ENCODE assay signal across 10 cellular contexts in genomic region chr6:21005816-21006553, GRCh38.
DNase-seq lines count a peak whose midpoint lies in the region; ATAC-seq and TF ChIP-seq lines count a peak whose summit lies in the region.
"Had no signal": no experiment of that assay in that cellular context is flagged by ENCODE, and none has a peak within 500 bp of the region (broad histone marks: within the 10 kb centered on the region; RNA-seq: fewer than 3 reads in every experiment).

No MANE protein-coding gene starts in this region.

- no peak overlapping the region for H3K27ac ChIP-seq in H9 (ENCODE audit: insufficient read length, low read depth, low read length)
- H3K27ac ChIP-seq: tibial artery had no signal

- H3K27ac Mint-ChIP-seq in mesothelial cell of epicardium (peak overlapping the region; percentile 30), H9 (no peak overlapping the region)
- H3K27ac Mint-ChIP-seq in activated T-cell treated with anti-CD3 and anti-CD28 coated beads, Interleukin-2, amount 50 U/mL, for 72 hours, result no peak overlapping the region

- no peaks in the 10 kb centered on the region for H3K79me2 ChIP-seq in H9 (ENCODE audit: insufficient read depth, low read length)

- H3K4me3 ChIP-seq in GM06990 (replicated peaks; ENCODE audit: low read depth, low read length), result no peak overlapping the region
- H3K4me3 ChIP-seq: tibial artery had no signal

- H2BK20ac ChIP-seq in H9 (ENCODE audit: low read depth, low read length, poor library complexity, severe bottlenecking), result no peak overlapping the region

- H3K27me3 ChIP-seq in GM06990 (replicated peaks; ENCODE audit: control insufficient read depth, insufficient read depth, low read length), result no peaks in the 10 kb centered on the region
- H3K27me3 ChIP-seq in H9 (ENCODE audit: insufficient read depth, low read length), result no peaks in the 10 kb centered on the region
- H3K27me3 ChIP-seq: tibial artery had no signal

- no peak overlapping the region for H3K18ac ChIP-seq in H9 (ENCODE audit: insufficient read length, low read depth, low read length)

- TF ChIP-seq CTCF in GM06990 (IDR thresholded peaks at IDR 0.05; ENCODE audit: insufficient read depth, low read length, poor library complexity, severe bottlenecking) (no peak), mesothelial cell of epicardium (IDR thresholded peaks at IDR 0.05; ENCODE audit: unreplicated experiment) (no peak), H9 (conservative IDR thresholded peaks at IDR 0.05) (no peak)

- no peaks in the 10 kb centered on the region for H4K20me1 ChIP-seq in H9 (ENCODE audit: control insufficient read depth, insufficient read depth, insufficient read length)

- WGBS in H9 (ENCODE audit: extremely low coverage, insufficient read length, low lambda C conversion rate), result no CpG with 5 or more reads among the region's 3 CpGs

- no peaks in the 10 kb centered on the region for H3K23me2 ChIP-seq in H9 (ENCODE audit: insufficient read length, low read depth, low read length, poor library complexity, severe bottlenecking)

- H3K4me1 ChIP-seq in H9 (ENCODE audit: insufficient read depth, low read length), result 0 out of 2 replicates have a peak, but pooled peaks cover 2% of the 10 kb centered on the region

- DNase-seq in GM06990 (ENCODE audit: extremely low read depth, insufficient read length) (peak; percentile 22), amniotic stem cell (lab: John Stamatoyannopoulos, UW) (peak; percentile 75), mesothelial cell of epicardium (ENCODE audit: low spot score in 2 of 2, unreplicated experiment in 2 of 2) (no peak), H9 (no peak), NCI-H2227 (lab: John Stamatoyannopoulos, UW; ENCODE audit: unreplicated experiment) (no peak)
- no peak for DNase-seq in activated T-cell treated with anti-CD3 and anti-CD28 coated beads, Interleukin-2, amount 50 U/mL, for 72 hours
- DNase-seq: tibial artery had no signal

- no peak overlapping the region for H3K9ac ChIP-seq in H9 (ENCODE audit: extremely low read depth, insufficient read length, low read length)

- H3K56ac ChIP-seq in H9 (ENCODE audit: insufficient read length, low read depth, low read length), result no peak overlapping the region

- H3K79me1 ChIP-seq in H9 (ENCODE audit: insufficient read depth, low read depth, low read length, poor library complexity, severe bottlenecking), result no peaks in the 10 kb centered on the region

- ATAC-seq in HG03442 (IDR thresholded peaks at IDR 0.05; ENCODE audit: unreplicated experiment) (peak; percentile 58), GM18498 (IDR thresholded peaks at IDR 0.05; ENCODE audit: unreplicated experiment) (no peak)
- no peak for ATAC-seq in activated T-cell treated with anti-CD3 and anti-CD28 coated beads, Interleukin-2, amount 50 U/mL, for 72 hours (replicated peaks in 1 of 2)
- ATAC-seq: sciatic nerve had no signal

- H4K91ac ChIP-seq in H9 (ENCODE audit: insufficient read length, low read depth, low read length), result no peak overlapping the region

- H4K5ac ChIP-seq in H9 (ENCODE audit: insufficient read length, low read depth, low read length), result no peak overlapping the region

- H3K4me1 Mint-ChIP-seq in mesothelial cell of epicardium (peaks cover 14% of the 10 kb centered on the region), H9 (peaks cover 0 to 4% of the 10 kb centered on the region in 2 experiments; a peak in 2 of 4 replicates)
- peaks cover 8% of the 10 kb centered on the region for H3K4me1 Mint-ChIP-seq in activated T-cell treated with anti-CD3 and anti-CD28 coated beads, Interleukin-2, amount 50 U/mL, for 72 hours (ENCODE audit: low read depth)

- H3K9me3 Mint-ChIP-seq in mesothelial cell of epicardium (peaks cover 4% of the 10 kb centered on the region), H9 (no peaks in the 10 kb centered on the region; a peak in 1 of 5 replicates)
- H3K9me3 Mint-ChIP-seq in activated T-cell treated with anti-CD3 and anti-CD28 coated beads, Interleukin-2, amount 50 U/mL, for 72 hours, result peaks cover 2 to 9% of the 10 kb centered on the region in 2 donors

- H3K27me3 Mint-ChIP-seq in mesothelial cell of epicardium (ENCODE audit: low read depth), result no peaks in the 10 kb centered on the region
- H3K27me3 Mint-ChIP-seq in H9 (ENCODE audit: low read depth), result no peaks in the 10 kb centered on the region
- H3K27me3 Mint-ChIP-seq in activated T-cell treated with anti-CD3 and anti-CD28 coated beads, Interleukin-2, amount 50 U/mL, for 72 hours (ENCODE audit: low read depth), result no peaks in the 10 kb centered on the region

- H2AFZ ChIP-seq in H9 (ENCODE audit: low read length), result no peak overlapping the region

- no peak overlapping the region for H3K4me2 ChIP-seq in H9 (ENCODE audit: insufficient read depth, insufficient read length, low read length)

- H2BK15ac ChIP-seq in H9 (ENCODE audit: low read depth, low read length), result no peak overlapping the region

- no peak overlapping the region for H3K4me3 Mint-ChIP-seq in mesothelial cell of epicardium
- no peak overlapping the region for H3K4me3 Mint-ChIP-seq in H9
- no peak overlapping the region for H3K4me3 Mint-ChIP-seq in activated T-cell treated with anti-CD3 and anti-CD28 coated beads, Interleukin-2, amount 50 U/mL, for 72 hours

- H3K4ac ChIP-seq in H9 (ENCODE audit: low read depth, low read length), result no peak overlapping the region

- no peak overlapping the region for H3K23ac ChIP-seq in H9 (ENCODE audit: insufficient read length, low read depth, low read length)

- no peak overlapping the region for H2BK12ac ChIP-seq in H9 (ENCODE audit: insufficient read length, low read depth, low read length)

- no peaks in the 10 kb centered on the region for H3K9me3 ChIP-seq in H9 (ENCODE audit: control insufficient read depth, low read depth, low read length)
- H3K9me3 ChIP-seq: tibial artery had no signal

- no peak overlapping the region for H2AK5ac ChIP-seq in H9 (ENCODE audit: insufficient read length, low read length)

- H3K36me3 Mint-ChIP-seq in mesothelial cell of epicardium (peaks cover 7% of the 10 kb centered on the region), H9 (ENCODE audit: insufficient read depth in 1 of 3, low read depth in 3 of 3) (peaks cover 0 to 5% (median 4%) of the 10 kb centered on the region in 3 experiments; a peak in 2 of 7 replicates)
- peaks cover 18 to 22% of the 10 kb centered on the region in 2 donors for H3K36me3 Mint-ChIP-seq in activated T-cell treated with anti-CD3 and anti-CD28 coated beads, Interleukin-2, amount 50 U/mL, for 72 hours (ENCODE audit: insufficient read depth in 2 of 2)

- no peak overlapping the region for H3K14ac ChIP-seq in H9 (ENCODE audit: insufficient read depth, low read length)

- no peak overlapping the region for H4K8ac ChIP-seq in H9 (replicated peaks; ENCODE audit: insufficient read length, low read depth, low read length)

- no peak overlapping the region for H3T11ph ChIP-seq in H9 (ENCODE audit: low read length)

- no peak overlapping the region for H2BK120ac ChIP-seq in H9 (ENCODE audit: low read depth, low read length, poor library complexity, severe bottlenecking)

- H3K36me3 ChIP-seq in GM06990 (ENCODE audit: control insufficient read depth, insufficient read depth, low read length), result no peaks in the 10 kb centered on the region
- H3K36me3 ChIP-seq: tibial artery had no signal

- no peak overlapping the region for H2BK5ac ChIP-seq in H9 (ENCODE audit: insufficient read length, low read length)

Comparison
In these comparisons a context has a peak if more than half of its experiments do, and no peak if none do; other contexts are left out.
1. DNase-seq: peak in GM06990 (single experiment) and amniotic stem cell (single experiment); none in mesothelial cell of epicardium (0 of 2), H9 (single experiment), activated T-cell treated with anti-CD3 and anti-CD28 coated beads, Interleukin-2, amount 50 U/mL, for 72 hours (0 of 2) and NCI-H2227 (single experiment).